30 cellular contexts compared by ENCODE assay signal in the genomic region with DNA sequence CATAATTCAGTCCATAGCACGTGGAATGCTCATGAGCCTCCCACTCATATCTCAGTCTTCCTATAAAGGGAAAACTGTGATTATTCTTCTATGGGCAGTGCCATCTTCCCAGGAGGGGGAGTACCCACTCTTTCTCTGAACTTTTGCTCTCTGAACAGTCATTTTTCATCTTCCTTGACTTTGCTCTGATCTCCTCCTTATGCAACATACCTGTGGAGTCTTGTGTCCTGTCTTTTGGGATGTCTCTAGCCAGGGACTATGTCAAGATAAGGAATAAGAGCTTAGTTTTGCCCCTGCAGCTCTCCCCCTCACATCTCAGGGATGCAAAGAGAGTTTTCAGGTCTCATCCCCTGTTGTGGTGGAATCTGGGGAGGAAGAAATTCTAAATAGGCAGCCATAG. TPM values are rescaled to one million over a fixed set of nuclear protein-coding genes. Genes with fewer than 3 reads are reported as not detected.
"Had no signal": no experiment of that assay in that cellular context is flagged by ENCODE, and none has a peak within 500 bp of the region (broad histone marks: within the 10 kb centered on the region; RNA-seq: fewer than 3 reads in every experiment).

No MANE protein-coding gene starts in this region.

- H3K4me1 Mint-ChIP-seq: endodermal cell had no signal

- H3K4me3 ChIP-seq: colonic mucosa, coronary artery, dorsolateral prefrontal cortex, esophagus muscularis mucosa, esophagus squamous epithelium, gastrocnemius medialis, gastroesophageal sphincter, heart left ventricle, heart right ventricle, hepatocyte had no signal

- H3K4me2 ChIP-seq: hepatocyte had no signal

- H3K27ac ChIP-seq: colonic mucosa, coronary artery, dorsolateral prefrontal cortex, epithelial cell of prostate, esophagus muscularis mucosa, esophagus squamous epithelium, foreskin keratinocyte, gastrocnemius medialis, gastroesophageal sphincter, heart left ventricle, heart right ventricle, hepatocyte had no signal

- H3K4me3 Mint-ChIP-seq: dendritic cell treated with granulocyte-macrophage colony-stimulating factor and Interleukin-4, amounts not matched to agents 40 ng/mL and 50 ng/mL, for 4 days; effector memory CD8-positive, alpha-beta T cell; endodermal cell had no signal

- H2AFZ ChIP-seq: hepatocyte had no signal

- H3K27ac Mint-ChIP-seq: effector memory CD8-positive, alpha-beta T cell; endodermal cell had no signal

- H3K27me3 ChIP-seq: colonic mucosa, dorsolateral prefrontal cortex, esophagus muscularis mucosa, esophagus squamous epithelium, gastrocnemius medialis, gastroesophageal sphincter, heart left ventricle, heart right ventricle, hepatocyte had no signal

- H3K9me3 Mint-ChIP-seq: dendritic cell treated with granulocyte-macrophage colony-stimulating factor and Interleukin-4, amounts not matched to agents 40 ng/mL and 50 ng/mL, for 4 days; effector memory CD8-positive, alpha-beta T cell; endodermal cell had no signal

- DNase-seq: colonic mucosa; cortex of kidney; dermis blood vessel endothelial cell; dorsolateral prefrontal cortex; effector CD4-positive, alpha-beta T cell; effector CD8-positive, alpha-beta T cell; effector memory CD4-positive, alpha-beta T cell; effector memory CD8-positive, alpha-beta T cell; erythroblast; esophagus squamous epithelium; foreskin fibroblast; foreskin keratinocyte; foreskin melanocyte; gastrocnemius medialis; glutamatergic neuron; head of caudate nucleus; heart left ventricle; heart right ventricle had no signal

- FAIRE-seq: endometrium, endothelial cell of umbilical vein, frontal cortex had no signal

- H3K4me1 ChIP-seq: colonic mucosa, foreskin keratinocyte, gastrocnemius medialis, gastroesophageal sphincter had no signal

- H3K9me3 ChIP-seq: colonic mucosa, esophagus muscularis mucosa, esophagus squamous epithelium, gastrocnemius medialis, gastroesophageal sphincter, heart left ventricle, heart right ventricle had no signal

- H3K27me3 Mint-ChIP-seq: dendritic cell treated with granulocyte-macrophage colony-stimulating factor and Interleukin-4, amounts not matched to agents 40 ng/mL and 50 ng/mL, for 4 days had no signal

- H3K79me2 ChIP-seq: hepatocyte had no signal

- ATAC-seq: effector memory CD8-positive, alpha-beta T cell; esophagus mucosa; foreskin keratinocyte; gastrocnemius medialis; gastroesophageal sphincter; heart left ventricle; heart right ventricle had no signal

- H3K36me3 ChIP-seq: colonic mucosa, esophagus muscularis mucosa, esophagus squamous epithelium, gastrocnemius medialis, gastroesophageal sphincter, heart left ventricle, heart right ventricle had no signal

RNA-seq across cellular contexts. Expression of gene LSMEM1, which starts 27.6 kb away (rescaled TPM):
- total RNA-seq: epithelial cell of proximal tubule had no signal
